8 cellular contexts compared by ENCODE assay signal in genomic region chr3:195269375-195270078, GRCh38. TPM values are rescaled to one million over a fixed set of nuclear protein-coding genes. Genes with fewer than 3 reads are reported as not detected.
DNase-seq lines count a peak whose midpoint lies in the region; ATAC-seq and TF ChIP-seq lines count a peak whose summit lies in the region.

No MANE protein-coding gene starts in this region.

- H4K91ac ChIP-seq in H9 (ENCODE audit: insufficient read length, low read depth, low read length), result no peak overlapping the region

- no peak overlapping the region for H2BK15ac ChIP-seq in H9 (ENCODE audit: low read depth, low read length)

- no peak overlapping the region for H3K18ac ChIP-seq in H9 (ENCODE audit: insufficient read length, low read depth, low read length)

- H3K27ac Mint-ChIP-seq in H9, result no peak overlapping the region

- no peak overlapping the region for H3K14ac ChIP-seq in H9 (ENCODE audit: insufficient read depth, low read length)

- peak overlapping the region; percentile 78 to 92 for H3K4me3 Mint-ChIP-seq in H9

- H3K4ac ChIP-seq in H9 (ENCODE audit: low read depth, low read length), result no peak overlapping the region

- H2BK20ac ChIP-seq in H9 (ENCODE audit: low read depth, low read length, poor library complexity, severe bottlenecking), result no peak overlapping the region

- no peak for DNase-seq in H9
- DNase-seq in RWPE2 (ENCODE audit: low spot score), result no peak
- peak; percentile 12 for DNase-seq in esophagus muscularis mucosa (ENCODE audit: extremely low spot score)
- DNase-seq in skeletal muscle cell (ENCODE audit: low read depth), result no peak
- no peak for DNase-seq in HT-29 (ENCODE audit: low spot score)
- no peak for DNase-seq in NCI-H187 (lab: John Stamatoyannopoulos, UW)
- DNase-seq in DMS53 treated with DMSO at 0.1 percent for 48 hours (lab: John Stamatoyannopoulos, UW; ENCODE audit: unreplicated experiment), result no peak

- TF ChIP-seq CTCF in H9 (conservative IDR thresholded peaks at IDR 0.05), result no peak
- TF ChIP-seq CTCF in RWPE2 (IDR thresholded peaks at IDR 0.05; ENCODE audit: poor library complexity, severe bottlenecking), result no peak
- no peak for TF ChIP-seq CTCF in esophagus muscularis mucosa (IDR thresholded peaks at IDR 0.05)

- H3K9me3 Mint-ChIP-seq in H9, result no peaks in the 10 kb centered on the region

- no peak overlapping the region for H2AK5ac ChIP-seq in H9 (ENCODE audit: insufficient read length, low read length)

- peaks cover 16 to 34% (median 32%) of the 10 kb centered on the region in 3 experiments for H3K36me3 Mint-ChIP-seq in H9 (ENCODE audit: insufficient read depth in 1 of 3, low read depth in 3 of 3)

- H3K36me3 ChIP-seq in RWPE2 (ENCODE audit: low read depth), result no peaks in the 10 kb centered on the region; the same call in 1 of the 2 replicates
- H3K36me3 ChIP-seq in esophagus muscularis mucosa, result peaks cover 0 to 20% (median 0%) of the 10 kb centered on the region in 4 donors

- no peaks in the 10 kb centered on the region for H4K20me1 ChIP-seq in H9 (ENCODE audit: control insufficient read depth, insufficient read depth, insufficient read length)

- peak overlapping the region; percentile 91 for H3K4me3 ChIP-seq in RWPE2 (ENCODE audit: severe bottlenecking)
- H3K4me3 ChIP-seq in esophagus muscularis mucosa, result peak overlapping the region; percentile 70 to 90 (median 84)
- peak overlapping the region; percentile 78 for H3K4me3 ChIP-seq in skeletal muscle cell (ENCODE audit: low read depth, low read length)

- H3K23ac ChIP-seq in H9 (ENCODE audit: insufficient read length, low read depth, low read length), result no peak overlapping the region

- H2BK120ac ChIP-seq in H9 (ENCODE audit: low read depth, low read length, poor library complexity, severe bottlenecking), result no peak overlapping the region

- H3K27me3 Mint-ChIP-seq in H9 (ENCODE audit: low read depth), result no peaks in the 10 kb centered on the region; the same call in 1 of the 2 replicates

- H3K4me1 ChIP-seq in H9 (ENCODE audit: insufficient read depth, low read length) (peaks cover 3% of the 10 kb centered on the region; the same call in 1 of the 2 replicates), RWPE2 (ENCODE audit: insufficient read depth, poor library complexity, severe bottlenecking) (peaks cover 7% of the 10 kb centered on the region), esophagus muscularis mucosa (peaks cover 21 to 30% (median 27%) of the 10 kb centered on the region in 4 donors)

- peaks cover 12% of the 10 kb centered on the region for H3K23me2 ChIP-seq in H9 (ENCODE audit: insufficient read length, low read depth, low read length, poor library complexity, severe bottlenecking)

- H4K8ac ChIP-seq in H9 (replicated peaks; ENCODE audit: insufficient read length, low read depth, low read length), result no peak overlapping the region

- TF ChIP-seq EP300 in esophagus muscularis mucosa (IDR thresholded peaks at IDR 0.05), result no peak

- no CpG with 5 or more reads among the region's 5 CpGs for WGBS in H9 (ENCODE audit: extremely low coverage, insufficient read length, low lambda C conversion rate)
- WGBS in esophagus muscularis mucosa, result 72% methylated on average over 5 of the region's 5 CpGs

- peaks cover 19% of the 10 kb centered on the region for H3K79me2 ChIP-seq in H9 (ENCODE audit: insufficient read depth, low read length)

- intact Hi-C loops in esophagus muscularis mucosa (cut with DNase I), result loop anchor here (1.0 to 5.0 kb wide), 2 partner anchors 173 to 253 kb away; partner anchors contain the start of gene ACAP2

- H4K5ac ChIP-seq in H9 (ENCODE audit: insufficient read length, low read depth, low read length), result no peak overlapping the region

- no peak overlapping the region for H3K56ac ChIP-seq in H9 (ENCODE audit: insufficient read length, low read depth, low read length)

- no peak overlapping the region for H3T11ph ChIP-seq in H9 (ENCODE audit: low read length)

- H3K27ac ChIP-seq in H9 (ENCODE audit: insufficient read length, low read depth, low read length) (no peak overlapping the region), RWPE2 (ENCODE audit: poor library complexity, severe bottlenecking) (no peak overlapping the region), esophagus muscularis mucosa (replicated peaks in 1 of 4) (peak overlapping the region in 1 of 4 donors; percentile 85)

- H2BK5ac ChIP-seq in H9 (ENCODE audit: insufficient read length, low read length), result no peak overlapping the region

- H3K4me1 Mint-ChIP-seq in H9, result peaks cover 16 to 18% of the 10 kb centered on the region in 2 experiments

- ATAC-seq in RWPE2 (ENCODE audit: low read depth), result no peak
- no peak for ATAC-seq in HG03432 (IDR thresholded peaks at IDR 0.05; ENCODE audit: unreplicated experiment)

- H3K4me2 ChIP-seq in H9 (ENCODE audit: insufficient read depth, insufficient read length, low read length), result peak overlapping the region; percentile 89

- H3K9me3 ChIP-seq in H9 (ENCODE audit: control insufficient read depth, low read depth, low read length) (no peaks in the 10 kb centered on the region), RWPE2 (ENCODE audit: severe bottlenecking) (no peaks in the 10 kb centered on the region), esophagus muscularis mucosa (no peaks in the 10 kb centered on the region)

- H2BK12ac ChIP-seq in H9 (ENCODE audit: insufficient read length, low read depth, low read length), result no peak overlapping the region

- H2AFZ ChIP-seq in H9 (ENCODE audit: low read length), result no peak overlapping the region

- H3K9ac ChIP-seq in H9 (ENCODE audit: extremely low read depth, insufficient read length, low read length), result no peak overlapping the region

- no peaks in the 10 kb centered on the region for H3K27me3 ChIP-seq in H9 (ENCODE audit: insufficient read depth, low read length)
- H3K27me3 ChIP-seq in RWPE2 (ENCODE audit: insufficient read depth, poor library complexity, severe bottlenecking), result no peaks in the 10 kb centered on the region
- H3K27me3 ChIP-seq in esophagus muscularis mucosa, result no peaks in the 10 kb centered on the region

- peaks cover 7% of the 10 kb centered on the region for H3K79me1 ChIP-seq in H9 (ENCODE audit: insufficient read depth, low read depth, low read length, poor library complexity, severe bottlenecking)

- no peak for TF ChIP-seq POLR2A in esophagus muscularis mucosa (IDR thresholded peaks at IDR 0.05; ENCODE audit: low read depth)

RNA-seq across cellular contexts. Expression of gene XXYLT1, which starts 1.4 kb away (rescaled TPM):
- total RNA-seq in H9 (2021) (22.7 and 23.0 TPM in 2 replicates), esophagus muscularis mucosa (10 to 100 TPM in 3 of 4 donors, 1 to 10 TPM in 1; 8.8 to 18.5 (median 13.9) TPM)
- 20.9 and 23.8 TPM in 2 replicates for total RNA-seq in HT-29 (2014; rRNA removed; shearing (Covaris generic))
